Comparison of ENCODE assay signal across 23 cellular contexts in genomic region chr1:56655991-56656613, GRCh38. TPM values are rescaled to one million over a fixed set of nuclear protein-coding genes. Genes with fewer than 3 reads are reported as not detected.
"Had no signal": no experiment of that assay in that cellular context is flagged by ENCODE, and none has a peak within 500 bp of the region (broad histone marks: within the 10 kb centered on the region; RNA-seq: fewer than 3 reads in every experiment).

No MANE protein-coding gene starts in this region.

- H3K27ac ChIP-seq: HL-60, SJCRH30 had no signal

- H3K4me1 ChIP-seq: SJCRH30 had no signal

- H3K27me3 ChIP-seq: SJCRH30 had no signal

- H3K36me3 ChIP-seq: SJCRH30 had no signal

- DNase-seq: KBM-7, MV-4-11, NCI-H1048, NCI-H1105, NCI-H1417, NCI-H1436 treated with DMSO at 0.1 percent for 48 hours, NCI-H1694, NCI-H187 treated with DMSO at 0.1 percent for 48 hours, NCI-H2029 treated with DMSO at 0.1 percent for 48 hours, NCI-H2171 treated with DMSO at 0.1 percent for 48 hours, NCI-H226, NCI-H446, NCI-H510A, NCI-H524 treated with DMSO at 0.1 percent for 48 hours, NCI-H69, NCI-H774, RPMI8226, SHP77 treated with DMSO at 0.1 percent for 48 hours, SJCRH30, SW 1271 had no signal

- FAIRE-seq: HTR-8/SVneo, RCC 7860 had no signal

- H3K4me3 ChIP-seq: SJCRH30 had no signal

RNA-seq across cellular contexts. Expression of gene PRKAA2, which starts 11.0 kb away (rescaled TPM):
- total RNA-seq: SJCRH30 had no signal
